27 cellular contexts compared by ENCODE assay signal in the genomic region with DNA sequence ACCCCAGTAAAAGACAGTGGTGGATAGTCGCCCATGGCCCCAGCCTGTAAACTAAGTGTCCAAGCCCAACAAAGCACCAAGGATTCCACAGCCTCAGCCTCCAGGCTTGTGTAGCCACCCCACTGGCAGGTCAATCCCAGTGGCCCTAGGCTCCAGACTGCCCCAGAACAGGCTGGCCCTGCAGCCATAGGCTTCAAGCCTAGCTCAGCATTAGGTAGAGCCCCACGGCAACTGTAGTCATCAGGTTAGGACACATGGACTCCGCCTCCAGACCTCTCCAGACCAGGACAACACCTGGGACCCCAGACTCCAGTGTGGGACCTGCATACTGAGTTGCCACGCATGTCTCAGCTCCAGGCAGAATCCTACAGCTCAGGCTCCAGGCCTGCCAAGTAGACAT.
"Had no signal": no experiment of that assay in that cellular context is flagged by ENCODE, and none has a peak within 500 bp of the region (broad histone marks: within the 10 kb centered on the region; RNA-seq: fewer than 3 reads in every experiment).

No MANE protein-coding gene starts in this region.

- DNase-seq: naive B cell; naive thymus-derived CD8-positive, alpha-beta T cell; nephron progenitor cell; occipital lobe; ovary; psoas muscle; right cardiac atrium; right lobe of liver; sigmoid colon; small intestine; stimulated activated CD4-positive, alpha-beta T cell treated with anti-CD3 and anti-CD28 coated beads, Interleukin-15, amount 100 ng/mL, for 24 hours; stimulated activated CD4-positive, alpha-beta T cell treated with anti-CD3 and anti-CD28 coated beads, Interleukin-2, amount 100 ng/mL, for 24 hours; stimulated activated CD4-positive, alpha-beta T cell treated with anti-CD3 and anti-CD28 coated beads, Interleukin-2, amount 100 ng/mL, for 48 hours; stimulated activated CD4-positive, alpha-beta T cell treated with anti-CD3 and anti-CD28 coated beads, Interleukin-4, amount 100 ng/mL, for 24 hours; stimulated activated naive B cell treated with anti-CD40 and anti-IgM and Interleukin-4, amounts not matched to agents 10 μg/mL and 1 μg/mL and 100 μg/mL, for 72 hours; stimulated activated naive CD4-positive, alpha-beta T cell treated with Interleukin-2 at 50 U/mL for 16 hours; stomach; thyroid gland; trophoblast cell; uterus had no signal

- H3K4me3 ChIP-seq: ovary, psoas muscle, right lobe of liver, sigmoid colon, stomach, thoracic aorta, thyroid gland, tibial nerve, upper lobe of left lung, uterus had no signal

- H3K9me3 ChIP-seq: ovary, psoas muscle, right lobe of liver, sigmoid colon, thoracic aorta, thyroid gland, tibial nerve, uterus had no signal

- H3K4me1 Mint-ChIP-seq: naive B cell; naive thymus-derived CD8-positive, alpha-beta T cell; nephron progenitor cell; neural crest cell; stimulated activated naive B cell treated with anti-CD40 and anti-IgM and Interleukin-4, amounts not matched to agents 10 μg/mL and 1 μg/mL and 100 μg/mL, for 72 hours had no signal

- H3K27ac Mint-ChIP-seq: naive B cell; naive thymus-derived CD8-positive, alpha-beta T cell; natural killer cell treated with Interleukin-12 subunit alpha and Interleukin-12 subunit beta and Interleukin-15 and Interleukin-18, amount 100 ng/mL, for 72 hours; nephron progenitor cell; progenitor cell of endocrine pancreas; stimulated activated naive B cell treated with anti-CD40 and anti-IgM and Interleukin-4, amounts not matched to agents 10 μg/mL and 1 μg/mL and 100 μg/mL, for 72 hours had no signal

- H3K36me3 Mint-ChIP-seq: naive B cell; naive thymus-derived CD8-positive, alpha-beta T cell; natural killer cell treated with Interleukin-12 subunit alpha and Interleukin-12 subunit beta and Interleukin-15 and Interleukin-18, amount 100 ng/mL, for 72 hours; stimulated activated naive B cell treated with anti-CD40 and anti-IgM and Interleukin-4, amounts not matched to agents 10 μg/mL and 1 μg/mL and 100 μg/mL, for 72 hours had no signal

- H3K27me3 Mint-ChIP-seq: naive B cell; naive thymus-derived CD8-positive, alpha-beta T cell; natural killer cell treated with Interleukin-12 subunit alpha and Interleukin-12 subunit beta and Interleukin-15 and Interleukin-18, amount 100 ng/mL, for 72 hours; progenitor cell of endocrine pancreas; stimulated activated naive B cell treated with anti-CD40 and anti-IgM and Interleukin-4, amounts not matched to agents 10 μg/mL and 1 μg/mL and 100 μg/mL, for 72 hours had no signal

- H3K4me1 ChIP-seq: parathyroid adenoma, psoas muscle, right lobe of liver, sigmoid colon, stomach, thyroid gland, tibial nerve, upper lobe of left lung, uterus had no signal

- H3K27ac ChIP-seq: ovary, parathyroid adenoma, psoas muscle, right lobe of liver, sigmoid colon, stomach, thoracic aorta, thyroid gland, tibial nerve, upper lobe of left lung, uterus had no signal

- ATAC-seq: naive thymus-derived CD8-positive, alpha-beta T cell; natural killer cell treated with Interleukin-12 subunit alpha and Interleukin-12 subunit beta and Interleukin-15 and Interleukin-18, amount 100 ng/mL, for 72 hours; psoas muscle; right cardiac atrium had no signal

- H3K9me3 Mint-ChIP-seq: nephron progenitor cell had no signal

- H3K4me3 Mint-ChIP-seq: naive B cell; naive thymus-derived CD8-positive, alpha-beta T cell; natural killer cell treated with Interleukin-12 subunit alpha and Interleukin-12 subunit beta and Interleukin-15 and Interleukin-18, amount 100 ng/mL, for 72 hours; nephron progenitor cell; neural crest cell; stimulated activated naive B cell treated with anti-CD40 and anti-IgM and Interleukin-4, amounts not matched to agents 10 μg/mL and 1 μg/mL and 100 μg/mL, for 72 hours had no signal

- H3K36me3 ChIP-seq: ovary, right lobe of liver, sigmoid colon, stomach, thoracic aorta, thyroid gland, tibial nerve, upper lobe of left lung, uterus had no signal

- H3K27me3 ChIP-seq: ovary, right lobe of liver, sigmoid colon, stomach, thyroid gland, tibial nerve, upper lobe of left lung, uterus had no signal
